ENCODE assay signal across 1 cellular context in genomic region chr10:108894402-108895301, GRCh38.
A peak's percentile ranks its signal among the peaks of the same experiment; 100 is the strongest.
TF ChIP-seq lines count a peak whose summit lies in the region.

No MANE protein-coding gene starts in this region.

TF ChIP-seq in GM12878, 131 proteins besides CTCF, POLR2A, EP300 and RAD21 (continued from another document):
- no peak for TF ChIP-seq ZNF687 (IDR thresholded peaks at IDR 0.05)
- no peak for TF ChIP-seq PML (IDR thresholded peaks at IDR 0.05; ENCODE audit: low read length)
- no peak for TF ChIP-seq MTA3 (IDR thresholded peaks at IDR 0.05; ENCODE audit: borderline replicate concordance, low read length)
- TF ChIP-seq ESRRA (IDR thresholded peaks at IDR 0.05; ENCODE audit: low read length), result no peak
- no peak for TF ChIP-seq STAT3 (IDR thresholded peaks at IDR 0.05; ENCODE audit: low read depth, low read length)
- TF ChIP-seq NR2F1 (conservative IDR thresholded peaks at IDR 0.05), result no peak
- TF ChIP-seq IRF3 (IDR thresholded peaks at IDR 0.05), result no peak
- no peak for TF ChIP-seq LARP7 (IDR thresholded peaks at IDR 0.05)
- no peak for TF ChIP-seq PRDM15 (CRISPR knock-in tag; IDR thresholded peaks at IDR 0.05)
- peak; percentile 72; the same call in 1 of the 2 replicates for TF ChIP-seq SPI1 (IDR thresholded peaks at IDR 0.05; ENCODE audit: borderline replicate concordance, insufficient read depth, low read depth, low read length)
- TF ChIP-seq TCF12 (IDR thresholded peaks at IDR 0.05; ENCODE audit: low read depth, low read length), result peak; percentile 63; the same call in 1 of the 2 replicates
